7 cellular contexts compared by ENCODE assay signal in the genomic region with DNA sequence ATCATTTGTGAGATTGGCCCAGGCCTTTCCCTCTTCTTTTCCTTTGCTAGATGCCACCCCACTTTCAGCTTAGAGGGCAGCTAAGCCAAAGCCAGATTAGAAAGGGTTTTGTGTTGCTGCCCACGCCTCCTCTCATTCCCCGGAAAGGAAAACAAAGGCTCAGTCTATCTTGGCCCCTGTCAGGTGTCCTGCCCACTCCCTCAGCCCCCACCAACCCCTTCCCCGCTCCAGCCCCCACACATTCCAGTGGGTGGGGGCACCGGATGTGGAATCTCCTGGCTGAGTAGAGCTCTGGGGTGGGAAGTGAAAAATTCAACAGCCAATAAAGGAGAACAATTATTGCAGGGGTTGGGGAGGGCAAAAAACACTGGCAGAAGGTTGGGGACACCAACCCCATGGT. TPM values are rescaled to one million over a fixed set of nuclear protein-coding genes. Genes with fewer than 3 reads are reported as not detected.
DNase-seq lines count a peak whose midpoint lies in the region; ATAC-seq and TF ChIP-seq lines count a peak whose summit lies in the region.
"Had no signal": no experiment of that assay in that cellular context is flagged by ENCODE, and none has a peak within 500 bp of the region (broad histone marks: within the 10 kb centered on the region; RNA-seq: fewer than 3 reads in every experiment).

No MANE protein-coding gene starts in this region.

- no peaks in the 10 kb centered on the region for H3K27me3 ChIP-seq in CD4-positive, alpha-beta memory T cell (ENCODE audit: insufficient read depth, low read length)
- H3K27me3 ChIP-seq in body of pancreas = no peaks in the 10 kb centered on the region

- DNase-seq in CD4-positive, alpha-beta memory T cell = no peak
- DNase-seq in activated CD8-positive, alpha-beta T cell treated with anti-CD3 and anti-CD28 coated beads for 36 hours = no peak
- DNase-seq in medulla oblongata (ENCODE audit: extremely low spot score) = peak; percentile 6
- DNase-seq in body of pancreas = no peak
- DNase-seq in lower leg skin (ENCODE audit: low spot score in 2 of 2) = no peak
- DNase-seq: NCI-H187 had no signal

- CTCF ChIA-PET in CD4-positive, alpha-beta memory T cell (lab: Charles Lee; ENCODE audit: partially characterized antibody) = interaction anchor here (5.1 kb wide), 1 partner anchor 20 kb away, joined by 44 read pairs; no protein-coding TSS in a partner anchor
- CTCF ChIA-PET in activated CD8-positive, alpha-beta T cell treated with anti-CD3 and anti-CD28 coated beads for 36 hours (lab: Charles Lee) = interaction anchor here (0.8 to 4.3 kb wide), 6 partner anchors 12 to 79 kb away, joined by 3 to 44 read pairs (median 6); a partner anchor contains a TSS

- H3K9me3 ChIP-seq in CD4-positive, alpha-beta memory T cell (ENCODE audit: control insufficient read depth in 1 of 2, low read length in 2 of 2) = no peaks in the 10 kb centered on the region
- H3K9me3 ChIP-seq in body of pancreas = no peaks in the 10 kb centered on the region

- H3K36me3 Mint-ChIP-seq in CD4-positive, alpha-beta memory T cell = peaks cover 0 to 29% of the 10 kb centered on the region in 2 donors
- H3K36me3 Mint-ChIP-seq in activated CD8-positive, alpha-beta T cell treated with anti-CD3 and anti-CD28 coated beads for 36 hours (ENCODE audit: low read depth) = peaks cover 5% of the 10 kb centered on the region

- H3K9me3 Mint-ChIP-seq in CD4-positive, alpha-beta memory T cell = peaks cover 0 to 4% (median 0%) of the 10 kb centered on the region in 8 donors
- H3K9me3 Mint-ChIP-seq in activated CD8-positive, alpha-beta T cell treated with anti-CD3 and anti-CD28 coated beads for 36 hours = no peaks in the 10 kb centered on the region

- ATAC-seq in activated CD8-positive, alpha-beta T cell treated with anti-CD3 and anti-CD28 coated beads for 36 hours = no peak
- no peak for ATAC-seq in body of pancreas
- ATAC-seq in HG02973 (IDR thresholded peaks at IDR 0.05; ENCODE audit: unreplicated experiment) = no peak

- H3K4me1 ChIP-seq in CD4-positive, alpha-beta memory T cell (ENCODE audit: insufficient read depth, low read length) = peaks cover 40% of the 10 kb centered on the region
- H3K4me1 ChIP-seq in body of pancreas = peaks cover 62% of the 10 kb centered on the region

- no peak for TF ChIP-seq CTCF in activated CD8-positive, alpha-beta T cell treated with anti-CD3 and anti-CD28 coated beads for 36 hours (IDR thresholded peaks at IDR 0.05)
- TF ChIP-seq CTCF in body of pancreas (IDR thresholded peaks at IDR 0.05) = no peak
- TF ChIP-seq CTCF in lower leg skin (IDR thresholded peaks at IDR 0.05) = no peak

- intact Hi-C loops in CD4-positive, alpha-beta memory T cell (cut with micrococcal nuclease) = loop anchor here (5.0 kb wide), 1 partner anchor 71 kb away; no protein-coding TSS in a partner anchor
- intact Hi-C loops in activated CD8-positive, alpha-beta T cell treated with anti-CD3 and anti-CD28 coated beads for 36 hours (cut with micrococcal nuclease) = no loop called here
- intact Hi-C loops in body of pancreas (cut with DNase I) (no loop called here), lower leg skin (cut with DNase I; ENCODE audit: low total_unique reads) (no loop called here)

- peak overlapping the region in 4 of 8 donors; percentile 48 to 99 (median 92) for H3K4me3 Mint-ChIP-seq in CD4-positive, alpha-beta memory T cell
- peak overlapping the region; percentile 94 for H3K4me3 Mint-ChIP-seq in activated CD8-positive, alpha-beta T cell treated with anti-CD3 and anti-CD28 coated beads for 36 hours

- H3K27me3 Mint-ChIP-seq in CD4-positive, alpha-beta memory T cell = peaks cover 0 to 1% of the 10 kb centered on the region in 2 donors
- peaks cover 3% of the 10 kb centered on the region for H3K27me3 Mint-ChIP-seq in activated CD8-positive, alpha-beta T cell treated with anti-CD3 and anti-CD28 coated beads for 36 hours

- H3K36me3 ChIP-seq in CD4-positive, alpha-beta memory T cell (ENCODE audit: insufficient read depth, low read length) = peaks cover 15% of the 10 kb centered on the region
- no peaks in the 10 kb centered on the region for H3K36me3 ChIP-seq in body of pancreas (replicated peaks in 1 of 2; ENCODE audit: insufficient read depth in 1 of 2, low read depth in 2 of 2)

- no peak for TF ChIP-seq POLR2A in body of pancreas (IDR thresholded peaks at IDR 0.05)
- no peak for TF ChIP-seq POLR2A in lower leg skin (IDR thresholded peaks at IDR 0.05)

- H3K4me3 ChIP-seq in CD4-positive, alpha-beta memory T cell (ENCODE audit: low read length in 2 of 2) = no peak overlapping the region
- H3K4me3 ChIP-seq in body of pancreas = no peak overlapping the region
- no peak overlapping the region for H3K4me3 ChIP-seq in lower leg skin (ENCODE audit: low read depth, poor library complexity, severe bottlenecking)

- H3K27ac Mint-ChIP-seq in CD4-positive, alpha-beta memory T cell = peak overlapping the region in 5 of 7 donors; percentile 30 to 99 (median 63)
- no peak overlapping the region for H3K27ac Mint-ChIP-seq in activated CD8-positive, alpha-beta T cell treated with anti-CD3 and anti-CD28 coated beads for 36 hours

- WGBS in body of pancreas, 2 donors = 15 to 22% methylated on average over 4 of the region's 4 CpGs
- 30 to 43% methylated on average over 4 of the region's 4 CpGs for WGBS in lower leg skin, 2 donors

- peaks cover 18 to 52% (median 37%) of the 10 kb centered on the region in 4 donors for H3K4me1 Mint-ChIP-seq in CD4-positive, alpha-beta memory T cell
- peaks cover 24% of the 10 kb centered on the region for H3K4me1 Mint-ChIP-seq in activated CD8-positive, alpha-beta T cell treated with anti-CD3 and anti-CD28 coated beads for 36 hours (ENCODE audit: low read depth)

- H3K27ac ChIP-seq in CD4-positive, alpha-beta memory T cell (ENCODE audit: low read depth, low read length) = no peak overlapping the region
- H3K27ac ChIP-seq in body of pancreas = peak overlapping the region in 2 of 4 donors; percentile 93 to 94

- POLR2A ChIA-PET in CD4-positive, alpha-beta memory T cell (lab: Charles Lee; ENCODE audit: partially characterized antibody) = interaction anchor here (1.0 to 4.0 kb wide), 2 partner anchors 11 to 20 kb away, joined by 3 to 42 read pairs; a partner anchor contains a TSS
- POLR2A ChIA-PET in activated CD8-positive, alpha-beta T cell treated with anti-CD3 and anti-CD28 coated beads for 36 hours (lab: Charles Lee) = interaction anchor here (1.0 to 7.2 kb wide), 4 partner anchors 11 to 25 kb away, joined by 3 to 44 read pairs (median 4); a partner anchor contains a TSS

RNA-seq across cellular contexts. Expression of a gene that starts 2.2 kb away (rescaled TPM):
- 10 to 100 TPM; 29.9 to 32.5 TPM for total RNA-seq in CD4-positive, alpha-beta memory T cell
- polyA plus RNA-seq in CD4-positive, alpha-beta memory T cell = 1 to 10 TPM; 1.4 to 1.8 TPM
- 1 to 10 TPM; 5.3 to 6.8 TPM for total RNA-seq in activated CD8-positive, alpha-beta T cell treated with anti-CD3 and anti-CD28 coated beads for 36 hours
- total RNA-seq in body of pancreas (10 to 100 TPM in 1 of 2 donors, 1 to 10 TPM in 1; 4.2 to 20.4 TPM), lower leg skin (1 to 10 TPM; 2.5 to 8.9 (median 4.3) TPM)

RNA-seq across cellular contexts. Expression of a gene that starts 2.2 kb away (rescaled TPM):
- total RNA-seq in CD4-positive, alpha-beta memory T cell = 10 to 100 TPM; 80.3 to 87.0 TPM
- polyA plus RNA-seq in CD4-positive, alpha-beta memory T cell = 10 to 100 TPM; 75.1 to 87.1 TPM
- 10 to 100 TPM; 79.0 to 84.6 TPM for total RNA-seq in activated CD8-positive, alpha-beta T cell treated with anti-CD3 and anti-CD28 coated beads for 36 hours
- total RNA-seq in body of pancreas (100 to 1,000 TPM in 1 of 2 donors, 10 to 100 TPM in 1; 86.1 to 105 TPM), lower leg skin (100 to 1,000 TPM; 114 to 167 (median 138) TPM)

RNA-seq across cellular contexts. Expression of a gene that starts 10.3 kb away (rescaled TPM):
- 1 to 10 TPM; 2.5 to 2.9 TPM for total RNA-seq in CD4-positive, alpha-beta memory T cell
- polyA plus RNA-seq in CD4-positive, alpha-beta memory T cell = not detected
- total RNA-seq in activated CD8-positive, alpha-beta T cell treated with anti-CD3 and anti-CD28 coated beads for 36 hours = 1 to 10 TPM; 4.3 to 4.8 TPM
- total RNA-seq in body of pancreas (10 to 100 TPM; 11.4 to 52.1 TPM), lower leg skin (10 to 100 TPM; 11.0 to 20.9 (median 12.8) TPM)

RNA-seq across cellular contexts. Expression of a gene that starts 10.8 kb away (rescaled TPM):
- 10 to 100 TPM; 76.4 to 79.7 TPM for total RNA-seq in CD4-positive, alpha-beta memory T cell
- 100 to 1,000 TPM; 191 to 349 TPM for polyA plus RNA-seq in CD4-positive, alpha-beta memory T cell
- total RNA-seq in activated CD8-positive, alpha-beta T cell treated with anti-CD3 and anti-CD28 coated beads for 36 hours = 100 to 1,000 TPM in 1 of 2 experiments, 10 to 100 TPM in 1; 99.6 to 101 TPM
- total RNA-seq in body of pancreas = 100 to 1,000 TPM; 341 to 511 TPM
- total RNA-seq in lower leg skin = 100 to 1,000 TPM; 151 to 408 (median 196) TPM

RNA-seq across cellular contexts. Expression of a gene that starts 24.9 kb away (rescaled TPM):
- total RNA-seq in CD4-positive, alpha-beta memory T cell = 10 to 100 TPM; 15.1 to 15.8 TPM
- polyA plus RNA-seq in CD4-positive, alpha-beta memory T cell = 1 to 10 TPM in 1 of 2 donors, under 1 TPM in 1; 0.25 to 1.6 TPM
- 1 to 10 TPM; 7.4 to 9.3 TPM for total RNA-seq in activated CD8-positive, alpha-beta T cell treated with anti-CD3 and anti-CD28 coated beads for 36 hours
- under 1 TPM; 0.33 to 0.78 TPM for total RNA-seq in body of pancreas
- total RNA-seq in lower leg skin = 1 to 10 TPM in 1 of 4 donors, under 1 TPM in 3; 0.23 to 2.7 (median 0.57) TPM
